In genomic region chr14:22657861-22658260, GRCh38 we compare ENCODE assay signal across 10 cellular contexts. TPM values are rescaled to one million over a fixed set of nuclear protein-coding genes. Genes with fewer than 3 reads are reported as not detected.
A peak's percentile ranks its signal among the peaks of the same experiment; 100 is the strongest.
DNase-seq lines count a peak whose midpoint lies in the region; ATAC-seq, FAIRE-seq and TF ChIP-seq lines count a peak whose summit lies in the region.
"Had no signal": no experiment of that assay in that cellular context is flagged by ENCODE, and none has a peak within 500 bp of the region (broad histone marks: within the 10 kb centered on the region; RNA-seq: fewer than 3 reads in every experiment).

No MANE protein-coding gene starts in this region.

- no peaks in the 10 kb centered on the region for H3K9me3 ChIP-seq in HCT116 (ENCODE audit: control insufficient read depth in 1 of 2, insufficient read depth in 1 of 2, low read depth in 1 of 2, low read length in 2 of 2)
- H3K9me3 ChIP-seq in WERI-Rb-1 (ENCODE audit: severe bottlenecking) = no peaks in the 10 kb centered on the region
- H3K9me3 ChIP-seq in left lung = no peaks in the 10 kb centered on the region
- H3K9me3 ChIP-seq: neutrophil had no signal

- no TSS peak for BruUV-seq in HCT116 (replicated peaks; lab: Mats Ljungman, UMichigan)

- H3K4me1 ChIP-seq in HCT116 (ENCODE audit: control insufficient read depth in 1 of 2, insufficient read depth in 2 of 2, low read length in 2 of 2) = peaks cover 2 to 6% of the 10 kb centered on the region in 2 experiments; a peak in 3 of 4 replicates
- H3K4me1 ChIP-seq in left lung = no peaks in the 10 kb centered on the region

- TF ChIP-seq RAD21 in HCT116 (IDR thresholded peaks at IDR 0.05; ENCODE audit: low read depth) = peak; percentile 91

- H4K20me1 ChIP-seq in HCT116 (ENCODE audit: insufficient read depth) = no peaks in the 10 kb centered on the region

- CTCF ChIA-PET in HCT116 (lab: Charles Lee) = interaction anchor here (0.9 to 4.4 kb wide), 11 partner anchors 14 to 243 kb away, joined by 3 to 37 read pairs (median 5); partner anchors contain the start of genes DAD1, OR6J1, OXA1L and SLC7A7
- CTCF ChIA-PET in activated CD4-positive, alpha-beta T cell treated with anti-CD3 and anti-CD28 coated beads for 36 hours (lab: Charles Lee) = interaction anchor here (0.7 to 3.7 kb wide), 10 partner anchors 8 to 984 kb away, joined by 3 to 28 read pairs (median 3); partner anchors contain the start of genes OR4E1 and OXA1L

- H3K27ac ChIP-seq in C4-2B (no peak overlapping the region), HCT116 (ENCODE audit: low read depth, low read length) (no peak overlapping the region), WERI-Rb-1 (no peak overlapping the region), left lung (no peak overlapping the region), caudate nucleus (ENCODE audit: low read depth, low read length) (no peak overlapping the region)
- H3K27ac ChIP-seq: neutrophil had no signal

- H3K4me2 ChIP-seq in HCT116 (ENCODE audit: low read length) = no peak overlapping the region

- H3K27me3 Mint-ChIP-seq in activated CD4-positive, alpha-beta T cell treated with anti-CD3 and anti-CD28 coated beads for 36 hours = no peaks in the 10 kb centered on the region
- H3K27me3 Mint-ChIP-seq in activated T-cell treated with anti-CD3 and anti-CD28 coated beads, Interleukin-2, amount 50 U/mL, for 4 hours (ENCODE audit: low read depth) = no peaks in the 10 kb centered on the region

- no peaks in the 10 kb centered on the region for H3K36me3 Mint-ChIP-seq in activated CD4-positive, alpha-beta T cell treated with anti-CD3 and anti-CD28 coated beads for 36 hours (ENCODE audit: low read depth)
- no peaks in the 10 kb centered on the region for H3K36me3 Mint-ChIP-seq in activated T-cell treated with anti-CD3 and anti-CD28 coated beads, Interleukin-2, amount 50 U/mL, for 4 hours (ENCODE audit: insufficient read depth)

- H3K4me1 Mint-ChIP-seq in activated CD4-positive, alpha-beta T cell treated with anti-CD3 and anti-CD28 coated beads for 36 hours = no peaks in the 10 kb centered on the region
- H3K4me1 Mint-ChIP-seq in activated T-cell treated with anti-CD3 and anti-CD28 coated beads, Interleukin-2, amount 50 U/mL, for 4 hours (ENCODE audit: low read depth) = no peaks in the 10 kb centered on the region

- no peak overlapping the region for H3K27ac Mint-ChIP-seq in activated CD4-positive, alpha-beta T cell treated with anti-CD3 and anti-CD28 coated beads for 36 hours

- H3K9me3 Mint-ChIP-seq in activated CD4-positive, alpha-beta T cell treated with anti-CD3 and anti-CD28 coated beads for 36 hours (ENCODE audit: low read depth) = no peaks in the 10 kb centered on the region
- H3K9me3 Mint-ChIP-seq in activated T-cell treated with anti-CD3 and anti-CD28 coated beads, Interleukin-2, amount 50 U/mL, for 4 hours = no peaks in the 10 kb centered on the region

- TF ChIP-seq POLR2A in HCT116 (IDR thresholded peaks at IDR 0.05; ENCODE audit: borderline replicate concordance, extremely low read depth, insufficient read depth, insufficient read length) (no peak), GM12892 (IDR thresholded peaks at IDR 0.05; ENCODE audit: low read depth, low read length) (no peak)

- POLR2A ChIA-PET in HCT116 (lab: Charles Lee) = interaction anchor here (0.6 to 1.4 kb wide), 2 partner anchors 108 to 195 kb away, joined by 3 to 5 read pairs; partner anchors contain the start of gene OXA1L
- POLR2A ChIA-PET in activated CD4-positive, alpha-beta T cell treated with anti-CD3 and anti-CD28 coated beads for 36 hours (lab: Charles Lee) = no interaction called here

- no peaks in the 10 kb centered on the region for H3K36me3 ChIP-seq in HCT116 (ENCODE audit: control insufficient read depth in 1 of 2, insufficient read depth in 2 of 2, low read length in 2 of 2)
- no peaks in the 10 kb centered on the region for H3K36me3 ChIP-seq in WERI-Rb-1
- no peaks in the 10 kb centered on the region for H3K36me3 ChIP-seq in left lung
- H3K36me3 ChIP-seq: neutrophil had no signal

- DNase-seq in HCT116 (ENCODE audit: low read depth, low spot score) (no peak), WERI-Rb-1 (no peak), left lung (no peak), caudate nucleus (lab: John Stamatoyannopoulos, UW) (no peak), GM12892 (ENCODE audit: insufficient read length) (no peak)
- DNase-seq in activated CD4-positive, alpha-beta T cell treated with anti-CD3 and anti-CD28 coated beads for 36 hours = no peak
- no peak for DNase-seq in activated T-cell treated with anti-CD3 and anti-CD28 coated beads, Interleukin-2, amount 50 U/mL, for 4 hours
- DNase-seq: NCI-H146 had no signal

- no peak for FAIRE-seq in GM12892 (lab: Jason Lieb, UNC)

- no peaks in the 10 kb centered on the region for H3K27me3 ChIP-seq in HCT116 (ENCODE audit: insufficient read depth, low read length)
- no peaks in the 10 kb centered on the region for H3K27me3 ChIP-seq in WERI-Rb-1 (ENCODE audit: insufficient read depth, low read depth, severe bottlenecking)
- no peaks in the 10 kb centered on the region for H3K27me3 ChIP-seq in left lung
- H3K27me3 ChIP-seq: neutrophil had no signal

- H3K4me3 ChIP-seq in HCT116 (replicated peaks in 1 of 2; ENCODE audit: low read depth in 1 of 2, low read length in 2 of 2) = no peak overlapping the region
- no peak overlapping the region for H3K4me3 ChIP-seq in WERI-Rb-1 (ENCODE audit: low read depth, low read length)
- no peak overlapping the region for H3K4me3 ChIP-seq in left lung

- H3K4me3 Mint-ChIP-seq in activated CD4-positive, alpha-beta T cell treated with anti-CD3 and anti-CD28 coated beads for 36 hours = no peak overlapping the region
- H3K4me3 Mint-ChIP-seq in activated T-cell treated with anti-CD3 and anti-CD28 coated beads, Interleukin-2, amount 50 U/mL, for 4 hours = no peak overlapping the region

- peak; percentile 39 for TF ChIP-seq CTCF in C4-2B (conservative IDR thresholded peaks at IDR 0.05)
- TF ChIP-seq CTCF in HCT116 (IDR thresholded peaks at IDR 0.05 in 2 of 3, conservative IDR thresholded peaks at IDR 0.05 in 1 of 3; ENCODE audit: borderline replicate concordance in 1 of 3, insufficient read depth in 1 of 3, low read depth in 2 of 3, low read length in 2 of 3) = peak; percentile 57 to 82 (median 59)
- TF ChIP-seq CTCF in WERI-Rb-1 (IDR thresholded peaks at IDR 0.05; ENCODE audit: low read depth, low read length) = peak; percentile 46; the same call in 1 of the 2 replicates
- peak in 1 of 2 donors; percentile 36 for TF ChIP-seq CTCF in left lung (IDR thresholded peaks at IDR 0.05)

- no peak overlapping the region for H2AFZ ChIP-seq in HCT116 (ENCODE audit: low read depth, low read length, poor library complexity, severe bottlenecking)

- ATAC-seq in HCT116 (peak; percentile 52; the same call in 1 of the 2 replicates), left lung (peak; percentile 73)
- no peak for ATAC-seq in activated CD4-positive, alpha-beta T cell treated with anti-CD3 and anti-CD28 coated beads for 36 hours
- no peak for ATAC-seq in activated T-cell treated with anti-CD3 and anti-CD28 coated beads, Interleukin-2, amount 50 U/mL, for 4 hours

- intact Hi-C loops in HCT116 (cut with micrococcal nuclease) = loop anchor here (1.0 to 5.0 kb wide), 3 partner anchors 159 to 244 kb away; partner anchors contain the start of gene SLC7A7
- intact Hi-C loops in left lung (cut with DNase I) = no loop called here
- intact Hi-C loops in activated CD4-positive, alpha-beta T cell treated with anti-CD3 and anti-CD28 coated beads for 36 hours (cut with DNase I, micrococcal nuclease) = loop anchor here (1.0 to 10.0 kb wide), 4 partner anchors 194 to 743 kb away; no protein-coding TSS in a partner anchor

- H3K79me2 ChIP-seq in HCT116 (ENCODE audit: insufficient read depth, low read length) = no peaks in the 10 kb centered on the region

- H3K9me2 ChIP-seq in HCT116 (ENCODE audit: insufficient read depth) = no peaks in the 10 kb centered on the region

- no peak overlapping the region for H3K9ac ChIP-seq in HCT116 (ENCODE audit: low read length)

- RAD21 ChIA-PET in HCT116 (lab: Charles Lee; ENCODE audit: low non-redundant PET in 1 of 2, low total read pairs in 2 of 2, uncharacterized antibody in 2 of 2, unreplicated experiment in 2 of 2) = interaction anchor here (0.6 to 1.1 kb wide), 4 partner anchors 55 to 196 kb away, joined by 3 to 7 read pairs (median 4); no protein-coding TSS in a partner anchor

TF ChIP-seq in HCT116, 20 proteins besides CTCF, POLR2A, EP300 and RAD21 (continues in another document):
- TF ChIP-seq FOSL1 (IDR thresholded peaks at IDR 0.05; ENCODE audit: low read depth) (no peak), MAX (IDR thresholded peaks at IDR 0.05) (no peak), EGR1 (IDR thresholded peaks at IDR 0.05; ENCODE audit: low read depth) (no peak), CEBPB (IDR thresholded peaks at IDR 0.05; ENCODE audit: low read depth) (no peak)
- TF ChIP-seq, protein P1, sequence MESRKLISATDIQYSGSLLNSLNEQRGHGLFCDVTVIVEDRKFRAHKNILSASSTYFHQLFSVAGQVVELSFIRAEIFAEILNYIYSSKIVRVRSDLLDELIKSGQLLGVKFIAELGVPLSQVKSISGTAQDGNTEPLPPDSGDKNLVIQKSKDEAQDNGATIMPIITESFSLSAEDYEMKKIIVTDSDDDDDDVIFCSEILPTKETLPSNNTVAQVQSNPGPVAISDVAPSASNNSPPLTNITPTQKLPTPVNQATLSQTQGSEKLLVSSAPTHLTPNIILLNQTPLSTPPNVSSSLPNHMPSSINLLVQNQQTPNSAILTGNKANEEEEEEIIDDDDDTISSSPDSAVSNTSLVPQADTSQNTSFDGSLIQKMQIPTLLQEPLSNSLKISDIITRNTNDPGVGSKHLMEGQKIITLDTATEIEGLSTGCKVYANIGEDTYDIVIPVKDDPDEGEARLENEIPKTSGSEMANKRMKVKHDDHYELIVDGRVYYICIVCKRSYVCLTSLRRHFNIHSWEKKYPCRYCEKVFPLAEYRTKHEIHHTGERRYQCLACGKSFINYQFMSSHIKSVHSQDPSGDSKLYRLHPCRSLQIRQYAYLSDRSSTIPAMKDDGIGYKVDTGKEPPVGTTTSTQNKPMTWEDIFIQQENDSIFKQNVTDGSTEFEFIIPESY (IDR thresholded peaks at IDR 0.05; ENCODE audit: extremely low read depth, insufficient replicate concordance, low read length) = no peak

RNA-seq across cellular contexts. Expression of gene OR6J1, which starts 13.7 kb away (rescaled TPM):
- total RNA-seq in HCT116 (2021; ENCODE audit: unreplicated experiment) (not detected), left lung (not detected)
- polyA plus RNA-seq in HCT116 (2012) = not detected in 2 replicates
- not detected for total RNA-seq in activated CD4-positive, alpha-beta T cell treated with anti-CD3 and anti-CD28 coated beads for 36 hours
- total RNA-seq in activated T-cell treated with anti-CD3 and anti-CD28 coated beads, Interleukin-2, amount 50 U/mL, for 4 hours = not detected
- polyA plus RNA-seq in GM12892 (2012; ENCODE audit: missing spikeins) = not detected

RNA-seq across cellular contexts. Expression of gene ABHD4, which starts 59.8 kb away (rescaled TPM):
- total RNA-seq in HCT116 (2021; ENCODE audit: unreplicated experiment) (9.4 TPM), left lung (10 to 100 TPM; 33.6 to 51.0 TPM)
- 6.2 and 8.4 TPM in 2 replicates for polyA plus RNA-seq in HCT116 (2012)
- 10 to 100 TPM in 1 of 2 experiments, 1 to 10 TPM in 1; 8.3 to 10.5 TPM for total RNA-seq in activated CD4-positive, alpha-beta T cell treated with anti-CD3 and anti-CD28 coated beads for 36 hours
- total RNA-seq in activated T-cell treated with anti-CD3 and anti-CD28 coated beads, Interleukin-2, amount 50 U/mL, for 4 hours = 1 to 10 TPM; 1.9 to 3.9 (median 2.1) TPM
- polyA plus RNA-seq in GM12892 (2012; ENCODE audit: missing spikeins) = 8.5 TPM

Comparison
In these comparisons a context has a peak if more than half of its experiments do, and no peak if none do; other contexts are left out.
1. ATAC-seq: peak in HCT116 (single experiment) and left lung (single experiment); none in activated CD4-positive, alpha-beta T cell treated with anti-CD3 and anti-CD28 coated beads for 36 hours (single experiment) and activated T-cell treated with anti-CD3 and anti-CD28 coated beads, Interleukin-2, amount 50 U/mL, for 4 hours (0 of 2).
2. intact Hi-C loops: an anchor here in HCT116 (1.0 to 5.0 kb wide) and activated CD4-positive, alpha-beta T cell treated with anti-CD3 and anti-CD28 coated beads for 36 hours (1.0 to 10.0 kb wide); none called in left lung.